In the genomic region with DNA sequence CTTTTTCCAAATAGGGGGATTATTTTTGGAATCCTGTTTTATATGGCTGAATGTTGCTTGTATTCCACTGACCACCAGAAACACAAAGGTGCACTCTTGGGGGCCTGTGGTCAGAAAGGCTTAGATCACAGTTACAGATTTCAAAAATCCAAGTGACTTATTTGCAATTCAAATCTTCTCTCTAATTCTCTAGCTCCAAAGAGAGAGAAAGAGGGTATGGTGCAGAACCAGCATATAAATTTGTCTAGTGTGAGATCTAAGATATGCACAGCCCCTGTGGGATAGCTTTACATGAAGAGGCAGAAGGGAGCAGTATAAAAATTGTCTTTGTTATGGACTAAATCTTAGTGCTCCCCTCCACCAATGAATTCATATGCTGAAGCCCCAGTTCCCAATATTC, we compare ENCODE assay signal across 10 cellular contexts.
"Had no signal": no experiment of that assay in that cellular context is flagged by ENCODE, and none has a peak within 500 bp of the region (broad histone marks: within the 10 kb centered on the region; RNA-seq: fewer than 3 reads in every experiment).

No MANE protein-coding gene starts in this region.

- H3K36me3 Mint-ChIP-seq: IgD-negative memory B cell had no signal

- H2AFZ ChIP-seq: GM23248 had no signal

- H3K27ac Mint-ChIP-seq: HFFc6, IgD-negative memory B cell had no signal

- H3K4me3 Mint-ChIP-seq: HFFc6, IgD-negative memory B cell had no signal

- H3K36me3 ChIP-seq: HAP-1 had no signal

- H3K27ac ChIP-seq: GM23248, HL-60 had no signal

- H3K9ac ChIP-seq: GM23248 had no signal

- DNase-seq: GM23248, GOT3, H7, HFFc6, KG1 had no signal

- H3K4me3 ChIP-seq: GM23248, HAP-1 had no signal

- H3K4me1 ChIP-seq: HAP-1 had no signal

- H3K27me3 Mint-ChIP-seq: IgD-negative memory B cell had no signal

- ATAC-seq: HCT116, HepG2 had no signal

- H3K9me3 ChIP-seq: HAP-1 had no signal
